In the genomic region with DNA sequence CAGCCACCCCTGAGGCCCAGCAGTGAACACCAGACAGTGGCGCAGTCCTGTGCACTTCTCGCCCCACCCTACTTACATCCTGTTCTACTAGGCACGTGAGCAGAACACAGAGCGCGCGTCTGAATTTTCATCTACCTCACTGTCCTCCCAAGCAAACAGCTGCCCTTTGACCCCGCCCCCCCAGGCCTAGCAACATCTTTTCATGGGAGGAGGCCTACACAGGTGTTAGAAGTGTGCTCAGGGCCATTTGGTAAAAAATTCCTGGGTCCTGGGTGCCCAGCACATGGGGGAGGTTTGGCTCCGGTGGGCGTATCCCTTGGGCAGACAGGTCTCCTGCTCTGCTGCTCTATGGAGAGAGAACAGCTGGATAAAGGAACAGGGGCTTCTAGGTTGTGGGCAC, we compare ENCODE assay signal across 1 cellular context.
TF ChIP-seq lines count a peak whose summit lies in the region.

No MANE protein-coding gene starts in this region.

TF ChIP-seq in SK-N-SH, 30 proteins besides CTCF, POLR2A, EP300 and RAD21 (continued from another document):
- TF ChIP-seq, protein P1, sequence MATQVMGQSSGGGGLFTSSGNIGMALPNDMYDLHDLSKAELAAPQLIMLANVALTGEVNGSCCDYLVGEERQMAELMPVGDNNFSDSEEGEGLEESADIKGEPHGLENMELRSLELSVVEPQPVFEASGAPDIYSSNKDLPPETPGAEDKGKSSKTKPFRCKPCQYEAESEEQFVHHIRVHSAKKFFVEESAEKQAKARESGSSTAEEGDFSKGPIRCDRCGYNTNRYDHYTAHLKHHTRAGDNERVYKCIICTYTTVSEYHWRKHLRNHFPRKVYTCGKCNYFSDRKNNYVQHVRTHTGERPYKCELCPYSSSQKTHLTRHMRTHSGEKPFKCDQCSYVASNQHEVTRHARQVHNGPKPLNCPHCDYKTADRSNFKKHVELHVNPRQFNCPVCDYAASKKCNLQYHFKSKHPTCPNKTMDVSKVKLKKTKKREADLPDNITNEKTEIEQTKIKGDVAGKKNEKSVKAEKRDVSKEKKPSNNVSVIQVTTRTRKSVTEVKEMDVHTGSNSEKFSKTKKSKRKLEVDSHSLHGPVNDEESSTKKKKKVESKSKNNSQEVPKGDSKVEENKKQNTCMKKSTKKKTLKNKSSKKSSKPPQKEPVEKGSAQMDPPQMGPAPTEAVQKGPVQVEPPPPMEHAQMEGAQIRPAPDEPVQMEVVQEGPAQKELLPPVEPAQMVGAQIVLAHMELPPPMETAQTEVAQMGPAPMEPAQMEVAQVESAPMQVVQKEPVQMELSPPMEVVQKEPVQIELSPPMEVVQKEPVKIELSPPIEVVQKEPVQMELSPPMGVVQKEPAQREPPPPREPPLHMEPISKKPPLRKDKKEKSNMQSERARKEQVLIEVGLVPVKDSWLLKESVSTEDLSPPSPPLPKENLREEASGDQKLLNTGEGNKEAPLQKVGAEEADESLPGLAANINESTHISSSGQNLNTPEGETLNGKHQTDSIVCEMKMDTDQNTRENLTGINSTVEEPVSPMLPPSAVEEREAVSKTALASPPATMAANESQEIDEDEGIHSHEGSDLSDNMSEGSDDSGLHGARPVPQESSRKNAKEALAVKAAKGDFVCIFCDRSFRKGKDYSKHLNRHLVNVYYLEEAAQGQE (IDR thresholded peaks at IDR 0.05; ENCODE audit: low read depth, low read length): no peak
- TF ChIP-seq TAF1 (IDR thresholded peaks at IDR 0.05; ENCODE audit: borderline replicate concordance, low read depth, low read length) (no peak), FOXM1 (IDR thresholded peaks at IDR 0.05; ENCODE audit: low read depth) (no peak), SIN3A (IDR thresholded peaks at IDR 0.05; ENCODE audit: borderline replicate concordance, low read depth, low read length) (no peak), CHD2 (IDR thresholded peaks at IDR 0.05; ENCODE audit: low read length, partially characterized antibody) (no peak), FOSL2 (IDR thresholded peaks at IDR 0.05; ENCODE audit: borderline replicate concordance, low read depth) (no peak), RFX5 (IDR thresholded peaks at IDR 0.05; ENCODE audit: low read length) (no peak), NFIC (IDR thresholded peaks at IDR 0.05; ENCODE audit: borderline replicate concordance) (no peak), NRF1 (IDR thresholded peaks at IDR 0.05; ENCODE audit: low read depth, low read length) (no peak), TCF12 (IDR thresholded peaks at IDR 0.05) (no peak), TEAD4 (IDR thresholded peaks at IDR 0.05; ENCODE audit: borderline replicate concordance, insufficient read depth) (no peak), ELF1 (IDR thresholded peaks at IDR 0.05) (no peak), RXRA (IDR thresholded peaks at IDR 0.05; ENCODE audit: borderline replicate concordance, low read depth) (no peak), GABPA (IDR thresholded peaks at IDR 0.05; ENCODE audit: low read depth) (no peak)
- TF ChIP-seq, protein P2, sequence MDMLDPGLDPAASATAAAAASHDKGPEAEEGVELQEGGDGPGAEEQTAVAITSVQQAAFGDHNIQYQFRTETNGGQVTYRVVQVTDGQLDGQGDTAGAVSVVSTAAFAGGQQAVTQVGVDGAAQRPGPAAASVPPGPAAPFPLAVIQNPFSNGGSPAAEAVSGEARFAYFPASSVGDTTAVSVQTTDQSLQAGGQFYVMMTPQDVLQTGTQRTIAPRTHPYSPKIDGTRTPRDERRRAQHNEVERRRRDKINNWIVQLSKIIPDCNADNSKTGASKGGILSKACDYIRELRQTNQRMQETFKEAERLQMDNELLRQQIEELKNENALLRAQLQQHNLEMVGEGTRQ (IDR thresholded peaks at IDR 0.05; ENCODE audit: borderline replicate concordance, low read depth, low read length): no peak
